8 cellular contexts compared by ENCODE assay signal in genomic region chr1:9127395-9128160, GRCh38. TPM values are rescaled to one million over a fixed set of nuclear protein-coding genes. Genes with fewer than 3 reads are reported as not detected.
DNase-seq lines count a peak whose midpoint lies in the region; ATAC-seq and TF ChIP-seq lines count a peak whose summit lies in the region.

No MANE protein-coding gene starts in this region.

- H3K4me3 Mint-ChIP-seq in stimulated activated naive CD8-positive, alpha-beta T cell treated with anti-CD3 and anti-CD28 coated beads, Interleukin-15, Interleukin-2, amounts not matched to agents 100 ng/mL and 50 ng/mL, for 24 hours: peak overlapping the region; percentile 86

- no peaks in the 10 kb centered on the region for H3K36me3 Mint-ChIP-seq in stimulated activated naive CD8-positive, alpha-beta T cell treated with anti-CD3 and anti-CD28 coated beads, Interleukin-15, Interleukin-2, amounts not matched to agents 100 ng/mL and 50 ng/mL, for 24 hours (ENCODE audit: low read depth)

- H3K4me1 ChIP-seq in muscle layer of colon (ENCODE audit: insufficient read depth, low read length) (peaks cover 12% of the 10 kb centered on the region), aorta (ENCODE audit: control insufficient read depth in 1 of 2, insufficient read depth in 2 of 2, low read length in 2 of 2) (no peaks in the 10 kb centered on the region)

- H3K9me3 Mint-ChIP-seq in stimulated activated naive CD8-positive, alpha-beta T cell treated with anti-CD3 and anti-CD28 coated beads, Interleukin-15, Interleukin-2, amounts not matched to agents 100 ng/mL and 50 ng/mL, for 24 hours: no peaks in the 10 kb centered on the region

- 57 to 58% methylated on average over 19 of the region's 19 CpGs for WGBS in aorta, 2 donors

- H3K36me3 ChIP-seq in muscle layer of colon (ENCODE audit: insufficient read depth, low read length) (no peaks in the 10 kb centered on the region), aorta (ENCODE audit: control insufficient read depth in 1 of 2, insufficient read depth in 2 of 2, low read length in 1 of 2) (no peaks in the 10 kb centered on the region)

- H3K9ac ChIP-seq in muscle layer of colon (ENCODE audit: low read length): peak overlapping the region; percentile 19

- ATAC-seq in stimulated activated naive CD8-positive, alpha-beta T cell treated with anti-CD3 and anti-CD28 coated beads, Interleukin-15, Interleukin-2, amounts not matched to agents 100 U/mL and 50 U/mL, for 24 hours: no peak
- no peak for ATAC-seq in aorta (ENCODE audit: low FRiP score)
- ATAC-seq in HG02798 (IDR thresholded peaks at IDR 0.05; ENCODE audit: poor library complexity, unreplicated experiment): no peak

- TF ChIP-seq CTCF in coronary artery (IDR thresholded peaks at IDR 0.05) (no peak), GM13976 (IDR thresholded peaks at IDR 0.05; ENCODE audit: borderline replicate concordance, control extremely low read depth, extremely low read depth, insufficient read depth, missing control alignments) (no peak)

- peaks cover 8% of the 10 kb centered on the region for H3K27me3 Mint-ChIP-seq in stimulated activated naive CD8-positive, alpha-beta T cell treated with anti-CD3 and anti-CD28 coated beads, Interleukin-15, Interleukin-2, amounts not matched to agents 100 ng/mL and 50 ng/mL, for 24 hours

- H3K27ac ChIP-seq in coronary artery (peak overlapping the region in 1 of 2 donors; percentile 99), muscle layer of colon (ENCODE audit: low read depth, low read length) (no peak overlapping the region), aorta (ENCODE audit: low read depth in 1 of 2, low read length in 2 of 2) (no peak overlapping the region)

- intact Hi-C loops in aorta (cut with DNase I): no loop called here

- no peak for DNase-seq in stimulated activated naive CD8-positive, alpha-beta T cell treated with anti-CD3 and anti-CD28 coated beads, Interleukin-15, Interleukin-2, amounts not matched to agents 100 U/mL and 50 U/mL, for 24 hours
- no peak for DNase-seq in coronary artery (ENCODE audit: low spot score)
- DNase-seq in aorta: peak; percentile 40 to 42
- DNase-seq in GM13976 (ENCODE audit: low spot score): no peak
- DNase-seq in activated CD4-positive, alpha-beta T cell treated with anti-CD3 and anti-CD28 coated beads, Interleukin-2, amount 50 U/mL, for 48 hours: no peak

- no peak overlapping the region for H3K27ac Mint-ChIP-seq in stimulated activated naive CD8-positive, alpha-beta T cell treated with anti-CD3 and anti-CD28 coated beads, Interleukin-15, Interleukin-2, amounts not matched to agents 100 ng/mL and 50 ng/mL, for 24 hours

- H3K4me3 ChIP-seq in coronary artery (peak overlapping the region; percentile 92), muscle layer of colon (ENCODE audit: low read depth in 1 of 2, low read length in 2 of 2) (peak overlapping the region; percentile 55 to 62), aorta (ENCODE audit: low read length in 2 of 2) (peak overlapping the region; percentile 1 to 24)

- H3K4me1 Mint-ChIP-seq in stimulated activated naive CD8-positive, alpha-beta T cell treated with anti-CD3 and anti-CD28 coated beads, Interleukin-15, Interleukin-2, amounts not matched to agents 100 ng/mL and 50 ng/mL, for 24 hours (ENCODE audit: low read depth): peaks cover 59% of the 10 kb centered on the region

- H3K27me3 ChIP-seq in muscle layer of colon (ENCODE audit: control insufficient read depth in 1 of 2, insufficient read depth in 2 of 2, low read length in 2 of 2) (no peaks in the 10 kb centered on the region), aorta (ENCODE audit: control insufficient read depth in 1 of 2, insufficient read depth in 2 of 2, low read length in 1 of 2) (no peaks in the 10 kb centered on the region)

- H3K9me3 ChIP-seq in muscle layer of colon (ENCODE audit: low read length) (no peaks in the 10 kb centered on the region), aorta (ENCODE audit: control insufficient read depth, low read length) (no peaks in the 10 kb centered on the region)

- in situ Hi-C loops in GM13976 (cut with MboI; ENCODE audit: low sequenced_read_pairs, unreplicated experiment): no loop called here

RNA-seq across cellular contexts. Expression of gene GPR157, which starts 1.3 kb away (rescaled TPM):
- total RNA-seq in aorta: 1 to 10 TPM; 7.1 to 7.9 TPM
- 1 to 10 TPM; 1.1 to 2.4 TPM for polyA plus RNA-seq in aorta

RNA-seq across cellular contexts. Expression of gene SLC2A5, which starts 58.1 kb away (rescaled TPM):
- 10 to 100 TPM in 1 of 2 donors, 1 to 10 TPM in 1; 5.8 to 17.5 TPM for total RNA-seq in aorta
- polyA plus RNA-seq in aorta: 10 to 100 TPM in 1 of 2 donors, under 1 TPM in 1; 0.31 to 10.5 TPM

Comparison
In these comparisons a context has a peak if more than half of its experiments do, and no peak if none do; other contexts are left out.
1. DNase-seq: peak in aorta (2 of 2); none in stimulated activated naive CD8-positive, alpha-beta T cell treated with anti-CD3 and anti-CD28 coated beads, Interleukin-15, Interleukin-2, amounts not matched to agents 100 U/mL and 50 U/mL, for 24 hours (single experiment), coronary artery (single experiment), GM13976 (single experiment) and activated CD4-positive, alpha-beta T cell treated with anti-CD3 and anti-CD28 coated beads, Interleukin-2, amount 50 U/mL, for 48 hours (0 of 2).
2. H3K4me3 ChIP-seq: peak in every context shown above with its lines; median percentile 92 in coronary artery; 58 in muscle layer of colon; 12 in aorta.